ENCODE assay signal across 8 cellular contexts in genomic region chr14:65019944-65020566, GRCh38. TPM values are rescaled to one million over a fixed set of nuclear protein-coding genes. Genes with fewer than 3 reads are reported as not detected.
DNase-seq lines count a peak whose midpoint lies in the region; ATAC-seq and TF ChIP-seq lines count a peak whose summit lies in the region.

No MANE protein-coding gene starts in this region.

- peaks cover 9% of the 10 kb centered on the region for H3K36me3 Mint-ChIP-seq in type B pancreatic cell

- TF ChIP-seq CTCF in OCI-LY3 (IDR thresholded peaks at IDR 0.05; ENCODE audit: low read depth, low read length) (peak; percentile 35), left lung (IDR thresholded peaks at IDR 0.05) (peak; percentile 63 to 75), type B pancreatic cell (conservative IDR thresholded peaks at IDR 0.05) (peak; percentile 83)

- H3K27ac ChIP-seq in OCI-LY3 (ENCODE audit: low read length) (no peak overlapping the region), left lung (no peak overlapping the region)

- DNase-seq in GDM1 (lab: John Stamatoyannopoulos, UW) (peak; percentile 14), dermis blood vessel endothelial cell (peak; percentile 87), left lung (no peak), type B pancreatic cell (ENCODE audit: extremely low spot score, unreplicated experiment) (no peak), GOT3 (lab: John Stamatoyannopoulos, UW) (no peak)

- intact Hi-C loops in left lung (cut with DNase I) = no loop called here

- H3K27me3 ChIP-seq in OCI-LY3 (ENCODE audit: low read depth, low read length) (no peaks in the 10 kb centered on the region), left lung (no peaks in the 10 kb centered on the region)

- no peaks in the 10 kb centered on the region for H3K79me2 ChIP-seq in OCI-LY3 (ENCODE audit: low read length)

- H3K36me3 ChIP-seq in OCI-LY3 (replicated peaks; ENCODE audit: low read depth, low read length) (peaks cover 2% of the 10 kb centered on the region), left lung (peaks cover 0 to 28% of the 10 kb centered on the region in 2 donors)

- H3K27ac Mint-ChIP-seq in type B pancreatic cell = peak overlapping the region; percentile 33

- no peaks in the 10 kb centered on the region for H3K27me3 Mint-ChIP-seq in type B pancreatic cell

- H2AFZ ChIP-seq in OCI-LY3 (ENCODE audit: low read depth, low read length) = no peak overlapping the region

- H3K4me1 ChIP-seq in OCI-LY3 (ENCODE audit: low read length) = no peaks in the 10 kb centered on the region
- H3K4me1 ChIP-seq in left lung = peaks cover 0 to 7% of the 10 kb centered on the region in 2 donors

- peaks cover 5% of the 10 kb centered on the region for H3K4me1 Mint-ChIP-seq in type B pancreatic cell (ENCODE audit: unreplicated experiment)

- peak; percentile 60 for ATAC-seq in HG03095 (IDR thresholded peaks at IDR 0.05; ENCODE audit: unreplicated experiment)
- ATAC-seq in left lung = peak; percentile 96
- ATAC-seq in HG03175 (IDR thresholded peaks at IDR 0.05; ENCODE audit: unreplicated experiment) = no peak

- H3K4me3 ChIP-seq in OCI-LY3 (ENCODE audit: low read length) (no peak overlapping the region), left lung (no peak overlapping the region)

- H3K4me3 Mint-ChIP-seq in type B pancreatic cell = no peak overlapping the region

- no peak overlapping the region for H3K9ac ChIP-seq in OCI-LY3 (ENCODE audit: low read length)

- no peaks in the 10 kb centered on the region for H3K9me3 Mint-ChIP-seq in type B pancreatic cell

- H4K20me1 ChIP-seq in OCI-LY3 (ENCODE audit: insufficient read depth, low read length) = no peaks in the 10 kb centered on the region; the same call in 1 of the 2 replicates

- H3K9me3 ChIP-seq in OCI-LY3 (ENCODE audit: insufficient read depth, low read length) (no peaks in the 10 kb centered on the region), left lung (no peaks in the 10 kb centered on the region)

- H3K4me2 ChIP-seq in OCI-LY3 (ENCODE audit: low read length) = no peak overlapping the region

RNA-seq across cellular contexts. Expression of gene FNTB, which starts 33.4 kb away (rescaled TPM):
- 8.5 and 13.3 TPM in 2 replicates for total RNA-seq in dermis blood vessel endothelial cell
- 10 to 100 TPM; 16.6 to 19.3 TPM for total RNA-seq in left lung
- 30.1 and 31.2 TPM in 2 replicates for total RNA-seq in type B pancreatic cell (ENCODE audit: low replicate concordance)

RNA-seq across cellular contexts. Expression of gene RAB15, which starts 47.9 kb away (rescaled TPM):
- total RNA-seq in dermis blood vessel endothelial cell (9.5 and 10.4 TPM in 2 replicates), left lung (10 to 100 TPM; 21.8 to 36.6 TPM), type B pancreatic cell (ENCODE audit: low replicate concordance) (31.4 and 55.6 TPM in 2 replicates)

Comparison
In these comparisons a context has a peak if more than half of its experiments do, and no peak if none do; other contexts are left out.
1. DNase-seq: peak in GDM1 (single experiment) and dermis blood vessel endothelial cell (single experiment); none in left lung (0 of 2), type B pancreatic cell (single experiment) and GOT3 (single experiment).
2. Peak in every context shown above with its lines, with median percentiles within 50 percentile points of each other: CTCF ChIP-seq.